Comparison of ENCODE assay signal across 16 cellular contexts in the genomic region with DNA sequence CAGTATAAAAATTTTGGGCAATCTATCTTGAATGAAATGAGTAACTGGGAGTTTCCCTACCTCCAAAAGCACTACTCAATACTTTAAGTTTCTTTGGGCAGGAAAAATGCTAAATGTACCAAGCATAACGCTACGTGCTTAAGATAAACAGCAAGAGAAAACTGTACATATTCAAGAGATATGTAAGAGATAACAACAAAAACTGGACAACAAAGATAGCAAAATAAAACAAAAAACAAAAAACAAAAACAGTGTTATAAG. TPM values are rescaled to one million over a fixed set of nuclear protein-coding genes. Genes with fewer than 3 reads are reported as not detected.
DNase-seq lines count a peak whose midpoint lies in the region; ATAC-seq and TF ChIP-seq lines count a peak whose summit lies in the region.
"Had no signal": no experiment of that assay in that cellular context is flagged by ENCODE, and none has a peak within 500 bp of the region (broad histone marks: within the 10 kb centered on the region; RNA-seq: fewer than 3 reads in every experiment).

No MANE protein-coding gene starts in this region.

- H3K27ac ChIP-seq in 22Rv1 (peak overlapping the region; percentile 4; the same call in 1 of the 2 replicates), PC-9 (0 out of 2 replicates have a peak overlapping the region, but pooled peaks have one; percentile 13), gastroesophageal sphincter (no peak overlapping the region)
- H3K27ac ChIP-seq: BLaER1 treated with 17β-estradiol and CSF1 and Interleukin-3, amounts not matched to agents 10 nM and 100 nM had no signal

- no peaks in the 10 kb centered on the region for H3K27me3 ChIP-seq in PC-9 (ENCODE audit: insufficient read depth, low read depth)
- no peaks in the 10 kb centered on the region for H3K27me3 ChIP-seq in gastroesophageal sphincter
- H3K27me3 ChIP-seq: BLaER1 treated with 17β-estradiol and CSF1 and Interleukin-3, amounts not matched to agents 10 nM and 100 nM had no signal

- H3K27ac Mint-ChIP-seq in activated CD4-positive, alpha-beta T cell treated with anti-CD3 and anti-CD28 coated beads for 36 hours, result peak overlapping the region; percentile 48
- peak overlapping the region; percentile 55 for H3K27ac Mint-ChIP-seq in activated naive CD8-positive, alpha-beta T cell treated with anti-CD3 and anti-CD28 coated beads, Interleukin-2, amount 50 U/mL, for 24 hours

- no peak overlapping the region for H2AFZ ChIP-seq in PC-9

- peaks cover 73% of the 10 kb centered on the region for H3K36me3 Mint-ChIP-seq in activated CD4-positive, alpha-beta T cell treated with anti-CD3 and anti-CD28 coated beads for 36 hours (ENCODE audit: low read depth)
- peaks cover 74% of the 10 kb centered on the region for H3K36me3 Mint-ChIP-seq in activated naive CD8-positive, alpha-beta T cell treated with anti-CD3 and anti-CD28 coated beads, Interleukin-2, amount 50 U/mL, for 24 hours (ENCODE audit: low read depth)

- DNase-seq in activated CD4-positive, alpha-beta T cell treated with anti-CD3 and anti-CD28 coated beads for 36 hours, result no peak
- no peak for DNase-seq in activated CD4-positive, alpha-beta T cell treated with anti-CD3 and anti-CD28 coated beads, Interleukin-2, amount 50 U/mL, for 48 hours
- DNase-seq in PC-9 (no peak), glomerular visceral epithelial cell (ENCODE audit: extremely low spot score) (no peak)
- DNase-seq in activated naive CD8-positive, alpha-beta T cell treated with anti-CD3 and anti-CD28 coated beads, Interleukin-2, amount 50 U/mL, for 24 hours, result no peak
- DNase-seq: 8988T, COR-L47, H7, MV-4-11, NCI-H1417 treated with DMSO at 0.1 percent for 48 hours, NCI-H2029 treated with DMSO at 0.1 percent for 48 hours, NCI-H510A treated with DMSO at 0.1 percent for 48 hours had no signal

- no TSS peak for BruUV-seq in PC-9 (replicated peaks; lab: Mats Ljungman, UMichigan)

- H4K20me1 ChIP-seq in PC-9 (ENCODE audit: insufficient read depth), result peaks cover 51% of the 10 kb centered on the region

- H3K4me3 ChIP-seq in PC-9 (no peak overlapping the region), gastroesophageal sphincter (no peak overlapping the region)
- H3K4me3 ChIP-seq: BLaER1 treated with 17β-estradiol and CSF1 and Interleukin-3, amounts not matched to agents 10 nM and 100 nM had no signal

- no peaks in the 10 kb centered on the region for H3K9me3 ChIP-seq in PC-9 (ENCODE audit: insufficient read depth, low read depth)
- H3K9me3 ChIP-seq in gastroesophageal sphincter, result no peaks in the 10 kb centered on the region
- H3K9me3 ChIP-seq: BLaER1 treated with 17β-estradiol and CSF1 and Interleukin-3, amounts not matched to agents 10 nM and 100 nM had no signal

- no peaks in the 10 kb centered on the region for H3K9me3 Mint-ChIP-seq in activated CD4-positive, alpha-beta T cell treated with anti-CD3 and anti-CD28 coated beads for 36 hours (ENCODE audit: low read depth)
- H3K9me3 Mint-ChIP-seq in activated naive CD8-positive, alpha-beta T cell treated with anti-CD3 and anti-CD28 coated beads, Interleukin-2, amount 50 U/mL, for 24 hours, result no peaks in the 10 kb centered on the region

- no peak for TF ChIP-seq POLR2A in gastroesophageal sphincter (IDR thresholded peaks at IDR 0.05)

- no peak overlapping the region for H3K4me3 Mint-ChIP-seq in activated CD4-positive, alpha-beta T cell treated with anti-CD3 and anti-CD28 coated beads for 36 hours
- H3K4me3 Mint-ChIP-seq in activated naive CD8-positive, alpha-beta T cell treated with anti-CD3 and anti-CD28 coated beads, Interleukin-2, amount 50 U/mL, for 24 hours, result no peak overlapping the region

- H3K27me3 Mint-ChIP-seq in activated CD4-positive, alpha-beta T cell treated with anti-CD3 and anti-CD28 coated beads for 36 hours, result no peaks in the 10 kb centered on the region
- H3K27me3 Mint-ChIP-seq in activated naive CD8-positive, alpha-beta T cell treated with anti-CD3 and anti-CD28 coated beads, Interleukin-2, amount 50 U/mL, for 24 hours, result no peaks in the 10 kb centered on the region

- TF ChIP-seq CTCF in 22Rv1 (IDR thresholded peaks at IDR 0.05), result no peak
- TF ChIP-seq CTCF in PC-9 (conservative IDR thresholded peaks at IDR 0.05), result no peak
- TF ChIP-seq CTCF in gastroesophageal sphincter (IDR thresholded peaks at IDR 0.05), result no peak

- ATAC-seq in activated CD4-positive, alpha-beta T cell treated with anti-CD3 and anti-CD28 coated beads for 36 hours, result peak; percentile 61
- no peak for ATAC-seq in activated naive CD8-positive, alpha-beta T cell treated with anti-CD3 and anti-CD28 coated beads, Interleukin-2, amount 50 U/mL, for 24 hours
- ATAC-seq in HG03025 (IDR thresholded peaks at IDR 0.05; ENCODE audit: low FRiP score, unreplicated experiment) (no peak), gastroesophageal sphincter (no peak)

- intact Hi-C loops in activated CD4-positive, alpha-beta T cell treated with anti-CD3 and anti-CD28 coated beads for 36 hours (cut with DNase I, micrococcal nuclease), result no loop called here
- intact Hi-C loops in PC-9 (cut with micrococcal nuclease; ENCODE audit: unreplicated experiment), result loop anchor here (10.0 kb wide), 1 partner anchor 57 kb away; the partner anchor contains the start of gene NACA

- peaks cover 82% of the 10 kb centered on the region for H3K36me3 ChIP-seq in PC-9 (ENCODE audit: low read depth)
- peaks cover 0 to 95% of the 10 kb centered on the region in 2 donors for H3K36me3 ChIP-seq in gastroesophageal sphincter

- peaks cover 89% of the 10 kb centered on the region for H3F3A ChIP-seq in PC-9 (ENCODE audit: insufficient read depth, low read depth)

- 73 to 100% methylated on average over 1 to 2 of the region's 2 CpGs for WGBS in gastroesophageal sphincter (ENCODE audit: low coverage in 1 of 2), 2 donors

- CTCF ChIA-PET in activated CD4-positive, alpha-beta T cell treated with anti-CD3 and anti-CD28 coated beads for 36 hours (lab: Charles Lee), result interaction anchor here (0.8 to 1.5 kb wide), 3 partner anchors 9 to 32 kb away, joined by 3 to 4 read pairs (median 3); no protein-coding TSS in a partner anchor
- CTCF ChIA-PET in PC-9 (lab: Charles Lee), result no interaction called here

- TF ChIP-seq EP300 in gastroesophageal sphincter (IDR thresholded peaks at IDR 0.05), result no peak

- H3K4me2 ChIP-seq in PC-9, result no peak overlapping the region
- H3K4me2 ChIP-seq: BLaER1 treated with 17β-estradiol and CSF1 and Interleukin-3, amounts not matched to agents 10 nM and 100 nM had no signal

- POLR2A ChIA-PET in activated CD4-positive, alpha-beta T cell treated with anti-CD3 and anti-CD28 coated beads for 36 hours (lab: Charles Lee), result interaction anchor here (0.7 kb wide), 1 partner anchor 11 kb away, joined by 3 read pairs; no protein-coding TSS in a partner anchor
- POLR2A ChIA-PET in PC-9 (lab: Charles Lee; ENCODE audit: unreplicated experiment), result interaction anchor here (0.6 kb wide), 1 partner anchor 309 kb away, joined by 4 read pairs; no protein-coding TSS in a partner anchor

- H3K4me1 Mint-ChIP-seq in activated CD4-positive, alpha-beta T cell treated with anti-CD3 and anti-CD28 coated beads for 36 hours, result peaks cover 40% of the 10 kb centered on the region
- H3K4me1 Mint-ChIP-seq in activated naive CD8-positive, alpha-beta T cell treated with anti-CD3 and anti-CD28 coated beads, Interleukin-2, amount 50 U/mL, for 24 hours, result peaks cover 41% of the 10 kb centered on the region

- H3K4me1 ChIP-seq in PC-9 (replicated peaks; ENCODE audit: insufficient read depth) (peaks cover 29% of the 10 kb centered on the region), gastroesophageal sphincter (peaks cover 0 to 36% (median 5%) of the 10 kb centered on the region in 3 donors)

- H3K79me2 ChIP-seq in PC-9 (ENCODE audit: low read depth), result peaks cover 67% of the 10 kb centered on the region

- H3K9me2 ChIP-seq in PC-9 (ENCODE audit: insufficient read depth), result no peaks in the 10 kb centered on the region

RNA-seq across cellular contexts. Expression of gene PTGES3, which starts 20.0 kb away (rescaled TPM):
- total RNA-seq in activated CD4-positive, alpha-beta T cell treated with anti-CD3 and anti-CD28 coated beads for 36 hours, result 100 to 1,000 TPM; 284 to 386 TPM
- total RNA-seq in PC-9 (2021) (227 and 322 TPM in 2 replicates), gastroesophageal sphincter (100 to 1,000 TPM in 2 of 4 donors, 10 to 100 TPM in 2; 73.5 to 115 (median 104) TPM)

RNA-seq across cellular contexts. Expression of gene ATP5F1B, which starts 22.3 kb away (rescaled TPM):
- 100 to 1,000 TPM; 756 to 818 TPM for total RNA-seq in activated CD4-positive, alpha-beta T cell treated with anti-CD3 and anti-CD28 coated beads for 36 hours
- total RNA-seq in PC-9 (2021) (506 and 587 TPM in 2 replicates), gastroesophageal sphincter (100 to 1,000 TPM; 315 to 472 (median 432) TPM)

RNA-seq across cellular contexts. Expression of gene BAZ2A, which starts 38.0 kb away (rescaled TPM):
- total RNA-seq in activated CD4-positive, alpha-beta T cell treated with anti-CD3 and anti-CD28 coated beads for 36 hours, result 100 to 1,000 TPM in 1 of 2 experiments, 10 to 100 TPM in 1; 79.4 to 129 TPM
- 99.5 and 115 TPM in 2 replicates for total RNA-seq in PC-9 (2021)
- total RNA-seq in gastroesophageal sphincter, result 10 to 100 TPM; 32.1 to 73.2 (median 54.6) TPM

RNA-seq across cellular contexts. Expression of gene NACA, which starts 57.0 kb away (rescaled TPM):
- 1,000 to 10,000 TPM; 1,215 to 1,231 TPM for total RNA-seq in activated CD4-positive, alpha-beta T cell treated with anti-CD3 and anti-CD28 coated beads for 36 hours
- total RNA-seq in PC-9 (2021), result 812 and 1,035 TPM in 2 replicates
- total RNA-seq in gastroesophageal sphincter, result 1,000 to 10,000 TPM; 1,080 to 1,809 (median 1,519) TPM

Comparison
In these comparisons a context has a peak if more than half of its experiments do, and no peak if none do; other contexts are left out.
1. H3K27ac ChIP-seq: peak in 22Rv1 (single experiment) and PC-9 (single experiment); none in gastroesophageal sphincter (0 of 4).